Comparison of ENCODE assay signal across 8 cellular contexts in genomic region chr14:73712071-73712506, GRCh38. TPM values are rescaled to one million over a fixed set of nuclear protein-coding genes. Genes with fewer than 3 reads are reported as not detected.
DNase-seq lines count a peak whose midpoint lies in the region; ATAC-seq and TF ChIP-seq lines count a peak whose summit lies in the region.

No MANE protein-coding gene starts in this region.

- TF ChIP-seq POLR2A in testis (IDR thresholded peaks at IDR 0.05) = no peak

- H3K4me3 ChIP-seq in testis = peak overlapping the region; percentile 85 to 96

- peak overlapping the region; percentile 86 for H3K4me3 Mint-ChIP-seq in activated T-helper 2 cell treated with anti-CD3 and anti-CD28 coated beads, Interferon-gamma antibody, Interleukin-2, Interleukin-4, amounts not matched to agents 10 μg/mL and 5 μg/mL and 100 μg/mL, durations not matched to agents 14 hours and 24 hours and 36 hours (ENCODE audit: low read depth)

- WGBS in testis, 2 donors = 4 to 13% methylated on average over 11 of the region's 11 CpGs

- H3K27me3 Mint-ChIP-seq in activated T-helper 2 cell treated with anti-CD3 and anti-CD28 coated beads, Interferon-gamma antibody, Interleukin-2, Interleukin-4, amounts not matched to agents 10 μg/mL and 5 μg/mL and 100 μg/mL, durations not matched to agents 14 hours and 24 hours and 36 hours (ENCODE audit: low read depth) = no peaks in the 10 kb centered on the region

- H3K27me3 ChIP-seq in testis = no peaks in the 10 kb centered on the region

- ATAC-seq in activated CD4-positive, CD25-positive, alpha-beta regulatory T cell treated with anti-CD3 and anti-CD28 coated beads, Interleukin-2, amount 50 U/mL, for 24 hours = peak; percentile 14 to 30
- no peak for ATAC-seq in GM18498 (IDR thresholded peaks at IDR 0.05; ENCODE audit: unreplicated experiment)
- ATAC-seq in sciatic nerve = no peak

- no peaks in the 10 kb centered on the region for H3K9me3 Mint-ChIP-seq in activated T-helper 2 cell treated with anti-CD3 and anti-CD28 coated beads, Interferon-gamma antibody, Interleukin-2, Interleukin-4, amounts not matched to agents 10 μg/mL and 5 μg/mL and 100 μg/mL, durations not matched to agents 14 hours and 24 hours and 36 hours

- peaks cover 31% of the 10 kb centered on the region for H3K36me3 Mint-ChIP-seq in activated T-helper 2 cell treated with anti-CD3 and anti-CD28 coated beads, Interferon-gamma antibody, Interleukin-2, Interleukin-4, amounts not matched to agents 10 μg/mL and 5 μg/mL and 100 μg/mL, durations not matched to agents 14 hours and 24 hours and 36 hours (ENCODE audit: low read depth)

- intact Hi-C loops in activated T-helper 2 cell treated with anti-CD3 and anti-CD28 coated beads, Interferon-gamma antibody, Interleukin-2, Interleukin-4, amounts not matched to agents 10 μg/mL and 5 μg/mL and 100 μg/mL, durations not matched to agents 14 hours and 24 hours and 36 hours (cut with micrococcal nuclease) = loop anchor here (1.0 to 10.0 kb wide), 9 partner anchors 15 to 657 kb away; partner anchors contain the start of genes BBOF1, DNAL1, ENTPD5 and RBM25
- intact Hi-C loops in testis (cut with DNase I; ENCODE audit: low total_unique reads) = no loop called here
- intact Hi-C loops in sciatic nerve (cut with DNase I) = no loop called here

- H3K4me1 ChIP-seq in testis = peaks cover 3% of the 10 kb centered on the region

- TF ChIP-seq CTCF in testis (IDR thresholded peaks at IDR 0.05) = no peak

- peak overlapping the region; percentile 92 for H3K27ac Mint-ChIP-seq in activated T-helper 2 cell treated with anti-CD3 and anti-CD28 coated beads, Interferon-gamma antibody, Interleukin-2, Interleukin-4, amounts not matched to agents 10 μg/mL and 5 μg/mL and 100 μg/mL, durations not matched to agents 14 hours and 24 hours and 36 hours

- peaks cover 16% of the 10 kb centered on the region for H3K4me1 Mint-ChIP-seq in activated T-helper 2 cell treated with anti-CD3 and anti-CD28 coated beads, Interferon-gamma antibody, Interleukin-2, Interleukin-4, amounts not matched to agents 10 μg/mL and 5 μg/mL and 100 μg/mL, durations not matched to agents 14 hours and 24 hours and 36 hours (ENCODE audit: low read depth)

- H3K27ac ChIP-seq in testis = peak overlapping the region; percentile 92 to 98

- no peak for DNase-seq in activated CD4-positive, CD25-positive, alpha-beta regulatory T cell treated with anti-CD3 and anti-CD28 coated beads, Interleukin-2, amount 50 U/mL, for 72 hours
- no peak for DNase-seq in activated T-helper 2 cell treated with anti-CD3 and anti-CD28 coated beads, Interferon-gamma antibody, Interleukin-2, Interleukin-4, amounts not matched to agents 10 μg/mL and 5 μg/mL and 100 μg/mL, durations not matched to agents 14 hours and 24 hours and 36 hours (ENCODE audit: low spot score)
- DNase-seq in iris pigment epithelial cell (ENCODE audit: low read depth) = peak; percentile 38
- no peak for DNase-seq in testis
- DNase-seq in OCI-M1 (lab: John Stamatoyannopoulos, UW) = no peak
- no peak for DNase-seq in sciatic nerve (ENCODE audit: low spot score)

- H3K36me3 ChIP-seq in testis (ENCODE audit: low read depth, missing control alignments) = no peaks in the 10 kb centered on the region

- no peaks in the 10 kb centered on the region for H3K9me3 ChIP-seq in testis

RNA-seq across cellular contexts. Expression of gene PNMA1, which starts 2.1 kb away (rescaled TPM):
- 30.1 and 32.1 TPM in 2 replicates for total RNA-seq in activated T-helper 2 cell treated with anti-CD3 and anti-CD28 coated beads, Interferon-gamma antibody, Interleukin-2, Interleukin-4, amounts not matched to agents 10 μg/mL and 5 μg/mL and 100 μg/mL, durations not matched to agents 14 hours and 24 hours and 36 hours
- 10 to 100 TPM; 74.8 to 85.6 TPM for total RNA-seq in testis
- 184 TPM for polyA plus RNA-seq in testis (ENCODE audit: insufficient read depth, low read depth, low replicate concordance)
- total RNA-seq in sciatic nerve = 46.1 TPM

Comparison
In these comparisons a context has a peak if more than half of its experiments do, and no peak if none do; other contexts are left out.
1. ATAC-seq: peak in activated CD4-positive, CD25-positive, alpha-beta regulatory T cell treated with anti-CD3 and anti-CD28 coated beads, Interleukin-2, amount 50 U/mL, for 24 hours (2 of 2); none in GM18498 (single experiment) and sciatic nerve (single experiment).